In the genomic region with DNA sequence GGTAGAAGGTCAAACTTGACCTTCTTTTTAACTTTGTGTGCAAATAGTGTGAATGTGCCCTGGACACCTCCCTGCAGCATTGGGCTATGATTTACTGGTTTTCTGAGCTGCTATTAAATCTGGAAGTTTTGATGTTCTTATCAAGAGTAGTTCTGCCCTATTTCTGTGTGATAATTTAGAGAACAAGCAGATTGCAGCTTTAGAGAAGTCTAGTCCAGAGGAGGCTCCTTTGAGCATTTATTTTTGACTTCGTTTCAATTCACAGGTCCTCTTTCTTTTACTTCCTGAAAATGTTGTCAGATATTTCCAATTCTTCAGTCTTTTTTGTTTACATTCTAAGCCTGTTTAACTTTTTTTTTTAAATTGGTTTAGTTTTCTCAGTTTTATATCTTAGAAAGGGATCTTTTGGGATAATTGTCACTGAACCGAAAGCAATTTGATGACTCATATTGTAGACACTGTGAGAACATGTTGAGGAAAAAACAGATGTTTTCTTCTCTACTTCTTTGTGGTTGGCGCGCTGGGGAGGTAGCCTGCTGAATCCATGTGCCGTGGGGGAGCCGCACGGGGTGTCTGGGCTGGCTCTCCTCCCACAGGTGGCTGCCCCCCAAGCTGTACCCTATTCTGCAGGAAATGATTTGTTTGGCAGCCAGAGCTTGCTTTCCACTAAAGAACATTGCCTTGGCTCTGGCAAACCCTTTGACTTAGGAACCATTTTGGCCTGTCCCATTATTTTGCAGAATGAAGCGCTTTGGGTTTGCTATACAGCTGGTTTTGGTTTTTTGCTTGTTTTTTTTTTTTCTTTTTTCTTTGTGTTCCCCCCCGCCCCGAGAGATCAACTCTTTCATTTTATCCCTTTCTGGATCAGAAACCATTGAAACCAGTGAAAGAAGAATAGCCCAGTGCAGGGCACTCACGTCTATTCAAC, we compare ENCODE assay signal across 8 cellular contexts. TPM values are rescaled to one million over a fixed set of nuclear protein-coding genes. Genes with fewer than 3 reads are reported as not detected.
A peak's percentile ranks its signal among the peaks of the same experiment; 100 is the strongest.
DNase-seq lines count a peak whose midpoint lies in the region; ATAC-seq and TF ChIP-seq lines count a peak whose summit lies in the region.

No MANE protein-coding gene starts in this region.

- H3K4me3 ChIP-seq in cardiac muscle cell: no peak overlapping the region
- H3K4me3 ChIP-seq in right atrium auricular region: peak overlapping the region in 1 of 2 donors; percentile 16
- H3K4me3 ChIP-seq in upper lobe of right lung: no peak overlapping the region

- ATAC-seq in memory B cell (ENCODE audit: low read depth) (peak; percentile 58), upper lobe of right lung (peak; percentile 29)

- no peak for TF ChIP-seq CTCF in cardiac muscle cell (IDR thresholded peaks at IDR 0.05; ENCODE audit: low read depth, low read length)
- TF ChIP-seq CTCF in right atrium auricular region (IDR thresholded peaks at IDR 0.05): no peak
- no peak for TF ChIP-seq CTCF in upper lobe of right lung (IDR thresholded peaks at IDR 0.05)
- no peak for TF ChIP-seq CTCF in CD14-positive monocyte (IDR thresholded peaks at IDR 0.05)
- no peak for TF ChIP-seq CTCF in endothelial cell (IDR thresholded peaks at IDR 0.05; ENCODE audit: unreplicated experiment)

- H3K4me1 Mint-ChIP-seq in memory B cell (peaks cover 6% of the 10 kb centered on the region), CD14-positive monocyte (peaks cover 12% of the 10 kb centered on the region), endothelial cell (ENCODE audit: unreplicated experiment) (no peaks in the 10 kb centered on the region)

- no peaks in the 10 kb centered on the region for H3K27me3 Mint-ChIP-seq in memory B cell
- peaks cover 0 to 4% (median 0%) of the 10 kb centered on the region in 3 donors for H3K27me3 Mint-ChIP-seq in CD14-positive monocyte (ENCODE audit: low read depth in 3 of 3)
- H3K27me3 Mint-ChIP-seq in endothelial cell (ENCODE audit: unreplicated experiment): no peaks in the 10 kb centered on the region

- H3K27ac Mint-ChIP-seq in memory B cell (no peak overlapping the region), CD14-positive monocyte (peak overlapping the region in 3 of 7 donors; percentile 12 to 42 (median 21)), endothelial cell (ENCODE audit: unreplicated experiment) (no peak overlapping the region)

- H3K36me3 Mint-ChIP-seq in memory B cell: peaks cover 8% of the 10 kb centered on the region
- H3K36me3 Mint-ChIP-seq in CD14-positive monocyte: peaks cover 3 to 6% of the 10 kb centered on the region in 2 donors
- no peaks in the 10 kb centered on the region for H3K36me3 Mint-ChIP-seq in endothelial cell (ENCODE audit: low read depth, unreplicated experiment)

- H3K27me3 ChIP-seq in cardiac muscle cell (no peaks in the 10 kb centered on the region), right atrium auricular region (no peaks in the 10 kb centered on the region), upper lobe of right lung (no peaks in the 10 kb centered on the region)

- H3K4me1 ChIP-seq in cardiac muscle cell (ENCODE audit: low read depth) (peaks cover 8% of the 10 kb centered on the region), right atrium auricular region (peaks cover 0 to 3% of the 10 kb centered on the region in 2 donors), upper lobe of right lung (no peaks in the 10 kb centered on the region)

- H3K27ac ChIP-seq in cardiac muscle cell (peak overlapping the region; percentile 43), right atrium auricular region (peak overlapping the region in 1 of 2 donors; percentile 25), upper lobe of right lung (no peak overlapping the region)

- H3K9me3 ChIP-seq in cardiac muscle cell (ENCODE audit: low read depth) (no peaks in the 10 kb centered on the region), right atrium auricular region (no peaks in the 10 kb centered on the region), upper lobe of right lung (no peaks in the 10 kb centered on the region)

- H3K36me3 ChIP-seq in cardiac muscle cell (no peaks in the 10 kb centered on the region), right atrium auricular region (no peaks in the 10 kb centered on the region), upper lobe of right lung (no peaks in the 10 kb centered on the region)

- H3K9me3 Mint-ChIP-seq in memory B cell (peaks cover 4% of the 10 kb centered on the region), CD14-positive monocyte (peaks cover 0 to 5% (median 0%) of the 10 kb centered on the region in 7 donors), endothelial cell (ENCODE audit: unreplicated experiment) (no peaks in the 10 kb centered on the region)

- DNase-seq in cardiac muscle cell (ENCODE audit: low read depth in 1 of 2, low spot score in 1 of 2): peak in 1 of 2 donors; percentile 49
- DNase-seq in right atrium auricular region (ENCODE audit: low spot score): no peak
- peak; percentile 91 for DNase-seq in RPMI7951 (ENCODE audit: low read depth)
- DNase-seq in amniotic stem cell (lab: John Stamatoyannopoulos, UW): peak; percentile 14
- no peak for DNase-seq in memory B cell (ENCODE audit: low spot score in 2 of 2)
- no peak for DNase-seq in upper lobe of right lung
- no peak for DNase-seq in CD14-positive monocyte (ENCODE audit: low spot score)
- DNase-seq in endothelial cell (ENCODE audit: low spot score): no peak

- H3K4me3 Mint-ChIP-seq in memory B cell: peak overlapping the region; percentile 32
- peak overlapping the region in 1 of 2 donors; percentile 81 for H3K4me3 Mint-ChIP-seq in CD14-positive monocyte
- no peak overlapping the region for H3K4me3 Mint-ChIP-seq in endothelial cell (ENCODE audit: unreplicated experiment)

- intact Hi-C loops in upper lobe of right lung (cut with DNase I) (no loop called here), CD14-positive monocyte (cut with micrococcal nuclease) (no loop called here)

RNA-seq across cellular contexts. Expression of gene MFSD11, which starts 53.4 kb away (rescaled TPM):
- total RNA-seq in cardiac muscle cell (45.8 and 69.2 TPM in 2 replicates), right atrium auricular region (10 to 100 TPM; 24.8 to 29.3 TPM), upper lobe of right lung (32.3 TPM), endothelial cell (ENCODE audit: unreplicated experiment) (37.3 TPM)
- polyA plus RNA-seq in cardiac muscle cell (55.6 and 68.1 TPM in 2 replicates), CD14-positive monocyte (10 to 100 TPM; 23.8 to 24.8 TPM)
- 23.0 and 23.4 TPM in 2 replicates for total RNA-seq in RPMI7951 (2014; rRNA removed; shearing (Covaris generic))

RNA-seq across cellular contexts. Expression of gene SRSF2, which starts 54.2 kb away (rescaled TPM):
- total RNA-seq in cardiac muscle cell: 398 and 520 TPM in 2 replicates
- 217 and 265 TPM in 2 replicates for polyA plus RNA-seq in cardiac muscle cell
- total RNA-seq in right atrium auricular region: 100 to 1,000 TPM in 1 of 2 donors, 10 to 100 TPM in 1; 78.3 to 135 TPM
- 232 and 251 TPM in 2 replicates for total RNA-seq in RPMI7951 (2014; rRNA removed; shearing (Covaris generic))
- total RNA-seq in upper lobe of right lung: 145 TPM
- 100 to 1,000 TPM; 124 to 125 TPM for polyA plus RNA-seq in CD14-positive monocyte
- total RNA-seq in endothelial cell (ENCODE audit: unreplicated experiment): 215 TPM

Comparison
In these comparisons a context has a peak if more than half of its experiments do, and no peak if none do; other contexts are left out.
1. DNase-seq: peak in RPMI7951 (single experiment) and amniotic stem cell (single experiment); none in right atrium auricular region (single experiment), memory B cell (0 of 2), upper lobe of right lung (single experiment), CD14-positive monocyte (single experiment) and endothelial cell (single experiment).